Comparison of ENCODE assay signal across 16 cellular contexts in genomic region chr5:180202939-180203573, GRCh38. TPM values are rescaled to one million over a fixed set of nuclear protein-coding genes. Genes with fewer than 3 reads are reported as not detected.
DNase-seq lines count a peak whose midpoint lies in the region; ATAC-seq and TF ChIP-seq lines count a peak whose summit lies in the region.
"Had no signal": no experiment of that assay in that cellular context is flagged by ENCODE, and none has a peak within 500 bp of the region (broad histone marks: within the 10 kb centered on the region; RNA-seq: fewer than 3 reads in every experiment).

No MANE protein-coding gene starts in this region.

- TF ChIP-seq CTCF in choroid plexus epithelial cell (conservative IDR thresholded peaks at IDR 0.05; ENCODE audit: low read depth, low read length) (no peak), spleen (IDR thresholded peaks at IDR 0.05 in 8 of 11, conservative IDR thresholded peaks at IDR 0.05 in 3 of 11) (no peak)

- H3K36me3 ChIP-seq in spleen: no peaks in the 10 kb centered on the region
- H3K36me3 ChIP-seq: BE2C had no signal

- ATAC-seq in activated T-cell treated with anti-CD3 and anti-CD28 coated beads, Interleukin-2, amount 50 U/mL, for 72 hours (replicated peaks in 1 of 2): peak; percentile 58 to 79
- ATAC-seq in HG03097 (IDR thresholded peaks at IDR 0.05; ENCODE audit: low FRiP score, unreplicated experiment) (no peak), HG02763 (IDR thresholded peaks at IDR 0.05; ENCODE audit: unreplicated experiment) (no peak)
- ATAC-seq: HCT116 had no signal

- intact Hi-C loops in spleen (cut with DNase I; ENCODE audit: low total_unique reads): no loop called here

- H3K9me3 ChIP-seq in spleen: no peaks in the 10 kb centered on the region
- H3K9me3 ChIP-seq: BE2C had no signal

- H3K27ac Mint-ChIP-seq in activated T-cell treated with anti-CD3 and anti-CD28 coated beads, Interleukin-2, amount 50 U/mL, for 72 hours: no peak overlapping the region

- no peak overlapping the region for H3K4me3 Mint-ChIP-seq in activated T-cell treated with anti-CD3 and anti-CD28 coated beads, Interleukin-2, amount 50 U/mL, for 72 hours
- H3K4me3 Mint-ChIP-seq: CD4-positive, alpha-beta memory T cell had no signal

- H3K4me3 ChIP-seq in choroid plexus epithelial cell (ENCODE audit: low read depth, low read length): no peak overlapping the region
- no peak overlapping the region for H3K4me3 ChIP-seq in spleen
- H3K4me3 ChIP-seq: GM23248 had no signal

- peaks cover 31% of the 10 kb centered on the region for H3K27me3 Mint-ChIP-seq in activated T-cell treated with anti-CD3 and anti-CD28 coated beads, Interleukin-2, amount 50 U/mL, for 72 hours (ENCODE audit: low read depth)

- DNase-seq in activated T-cell treated with anti-CD3 and anti-CD28 coated beads, Interleukin-2, amount 50 U/mL, for 72 hours: peak; percentile 9 to 20
- no peak for DNase-seq in activated T-cell treated with anti-CD3 and anti-CD28 coated beads, Interleukin-2, amount 50 U/mL, for 48 hours
- DNase-seq in LHCN-M2 (ENCODE audit: low read depth): peak; percentile 20
- DNase-seq in choroid plexus epithelial cell (ENCODE audit: low read depth): peak; percentile 11
- peak; percentile 22 for DNase-seq in spleen
- DNase-seq: BE2C; CD4-positive, alpha-beta memory T cell; DMS79; GM23248 had no signal

- 82 to 88% (median 83%) methylated on average over 8 of the region's 8 CpGs for WGBS in spleen, 5 donors

- peaks cover 0 to 36% (median 16%) of the 10 kb centered on the region in 7 donors for H3K27me3 ChIP-seq in spleen (replicated peaks in 1 of 7)

- TF ChIP-seq POLR2A in spleen (IDR thresholded peaks at IDR 0.05): no peak

- peaks cover 12% of the 10 kb centered on the region for H3K4me1 Mint-ChIP-seq in activated T-cell treated with anti-CD3 and anti-CD28 coated beads, Interleukin-2, amount 50 U/mL, for 72 hours (ENCODE audit: low read depth)

- H3K36me3 Mint-ChIP-seq in activated T-cell treated with anti-CD3 and anti-CD28 coated beads, Interleukin-2, amount 50 U/mL, for 72 hours (ENCODE audit: insufficient read depth in 2 of 2): no peaks in the 10 kb centered on the region
- H3K36me3 Mint-ChIP-seq: CD4-positive, alpha-beta memory T cell had no signal

- peaks cover 0 to 1% of the 10 kb centered on the region in 2 donors for H3K9me3 Mint-ChIP-seq in activated T-cell treated with anti-CD3 and anti-CD28 coated beads, Interleukin-2, amount 50 U/mL, for 72 hours

- H3K27ac ChIP-seq in spleen: no peak overlapping the region
- H3K27ac ChIP-seq: C4-2B, GM23248 had no signal

- H3K4me1 ChIP-seq in spleen: peaks cover 0 to 4% (median under 1%) of the 10 kb centered on the region in 6 donors
- H3K4me1 ChIP-seq: BE2C had no signal

RNA-seq across cellular contexts. Expression of gene RASGEF1C, which starts 6.0 kb away (rescaled TPM):
- total RNA-seq in activated T-cell treated with anti-CD3 and anti-CD28 coated beads, Interleukin-2, amount 50 U/mL, for 72 hours: not detected
- not detected in 2 replicates for total RNA-seq in LHCN-M2 (2014; rRNA removed)
- polyA plus RNA-seq in LHCN-M2 (2012): not detected
- total RNA-seq in spleen: 1 to 10 TPM in 1 of 7 donors, under 1 TPM in 1, not detected in 5; 0.17 to 1.1 TPM
- polyA plus RNA-seq in spleen: under 1 TPM in 2 of 3 donors, not detected in 1; 0.06 to 0.26 TPM
- total RNA-seq: CD4-positive, alpha-beta memory T cell; G401; GM23248; HT-29 had no signal
- polyA plus RNA-seq: AG04450; CD4-positive, alpha-beta memory T cell; GM23248 had no signal

Comparison
In these comparisons a context has a peak if more than half of its experiments do, and no peak if none do; other contexts are left out.
1. DNase-seq: peak in activated T-cell treated with anti-CD3 and anti-CD28 coated beads, Interleukin-2, amount 50 U/mL, for 72 hours (2 of 2), LHCN-M2 (single experiment), choroid plexus epithelial cell (single experiment) and spleen (single experiment); none in activated T-cell treated with anti-CD3 and anti-CD28 coated beads, Interleukin-2, amount 50 U/mL, for 48 hours (0 of 2).
2. ATAC-seq: peak in activated T-cell treated with anti-CD3 and anti-CD28 coated beads, Interleukin-2, amount 50 U/mL, for 72 hours (2 of 2); none in HG03097 (single experiment) and HG02763 (single experiment).